In the genomic region with DNA sequence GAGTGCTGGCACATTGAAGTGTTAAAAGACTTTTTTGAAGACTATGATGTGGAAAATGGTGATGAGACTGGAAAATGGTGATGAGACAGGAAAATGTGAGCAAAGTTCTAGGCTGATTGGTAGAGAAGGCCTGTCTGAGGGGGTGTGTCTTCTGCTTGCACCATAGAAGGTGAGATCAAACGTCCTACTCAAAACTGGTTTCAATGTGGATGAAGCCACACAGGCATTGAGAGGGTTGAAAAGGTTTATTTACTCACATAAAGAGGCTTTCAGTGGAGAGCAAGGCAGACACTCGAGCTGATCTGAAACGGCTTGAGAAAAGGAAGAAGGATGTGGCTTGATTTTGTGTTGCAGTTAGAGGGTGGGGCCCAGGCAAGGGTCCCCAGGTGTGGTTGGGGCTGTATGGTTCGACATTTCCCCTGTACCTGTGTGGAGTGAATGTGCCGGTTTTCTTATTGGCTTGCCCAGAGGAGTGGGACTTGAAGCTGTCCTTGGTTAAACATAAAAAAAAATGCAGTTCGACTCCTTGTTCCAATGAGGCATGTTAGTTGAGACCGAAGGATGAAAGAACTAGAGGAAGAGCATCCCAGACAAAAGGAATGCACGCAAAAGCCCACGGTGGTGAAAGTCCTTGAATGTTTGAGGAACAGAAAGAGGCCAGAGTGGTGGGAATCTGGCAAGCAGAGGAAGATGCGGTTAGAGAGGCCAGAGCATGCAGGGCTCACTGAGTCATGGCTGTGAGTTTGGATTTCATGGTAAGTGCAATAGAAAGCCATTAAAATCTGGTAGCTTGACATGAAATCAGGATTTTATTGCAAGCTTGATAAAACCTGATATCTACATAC, we compare ENCODE assay signal across 19 cellular contexts.
DNase-seq lines count a peak whose midpoint lies in the region; ATAC-seq and TF ChIP-seq lines count a peak whose summit lies in the region.
"Had no signal": no experiment of that assay in that cellular context is flagged by ENCODE, and none has a peak within 500 bp of the region (broad histone marks: within the 10 kb centered on the region; RNA-seq: fewer than 3 reads in every experiment).

No MANE protein-coding gene starts in this region.

- H3K9me3 Mint-ChIP-seq in Calu3 (ENCODE audit: low read depth, unreplicated experiment) = no peaks in the 10 kb centered on the region
- H3K9me3 Mint-ChIP-seq: activated B cell treated with CpG ODN at 0.5 μM for 24 hours; activated CD8-positive, alpha-beta T cell treated with anti-CD3 and anti-CD28 coated beads for 36 hours; activated T-cell treated with anti-CD3 and anti-CD28 coated beads, Interleukin-2, amount 50 U/mL, for 4 hours; CD4-positive, alpha-beta T cell; T-helper 1 cell treated with Interleukin-12 subunit alpha and Interleukin-12 subunit beta and Interleukin-4 antibody, amounts not matched to agents 30 μg/mL and 1 μg/mL, for 36 hours had no signal

- no peak for TF ChIP-seq CTCF in Calu3 (IDR thresholded peaks at IDR 0.05; ENCODE audit: unreplicated experiment)

- no TSS peak for BruUV-seq in Calu3 (replicated peaks; lab: Mats Ljungman, UMichigan)

- no peaks in the 10 kb centered on the region for H3K27me3 Mint-ChIP-seq in Calu3 (ENCODE audit: unreplicated experiment)
- H3K27me3 Mint-ChIP-seq: activated B cell treated with CpG ODN at 0.5 μM for 24 hours; activated CD8-positive, alpha-beta T cell treated with anti-CD3 and anti-CD28 coated beads for 36 hours; CD4-positive, alpha-beta T cell had no signal

- H3K27ac Mint-ChIP-seq in Calu3 (ENCODE audit: unreplicated experiment) = peak overlapping the region; percentile 31
- H3K27ac Mint-ChIP-seq: activated B cell treated with CpG ODN at 0.5 μM for 24 hours; activated CD8-positive, alpha-beta T cell treated with anti-CD3 and anti-CD28 coated beads for 36 hours; CD4-positive, alpha-beta T cell; T-helper 1 cell treated with Interleukin-12 subunit alpha and Interleukin-12 subunit beta and Interleukin-4 antibody, amounts not matched to agents 30 μg/mL and 1 μg/mL, for 36 hours had no signal

- intact Hi-C loops in Calu3 (cut with micrococcal nuclease; ENCODE audit: unreplicated experiment) = no loop called here

- H3K36me3 Mint-ChIP-seq in Calu3 (ENCODE audit: insufficient read depth, unreplicated experiment) = peaks cover 4% of the 10 kb centered on the region

- CTCF ChIA-PET in Calu3 (lab: Charles Lee) = no interaction called here

- peaks cover 17% of the 10 kb centered on the region for H3K4me1 Mint-ChIP-seq in Calu3 (ENCODE audit: low read depth, unreplicated experiment)
- H3K4me1 Mint-ChIP-seq: activated B cell treated with CpG ODN at 0.5 μM for 24 hours had no signal

- no peak overlapping the region for H3K4me3 Mint-ChIP-seq in Calu3 (ENCODE audit: low read depth, unreplicated experiment)
- H3K4me3 Mint-ChIP-seq: activated B cell treated with CpG ODN at 0.5 μM for 24 hours; activated CD8-positive, alpha-beta T cell treated with anti-CD3 and anti-CD28 coated beads for 36 hours; activated T-cell treated with anti-CD3 and anti-CD28 coated beads, Interleukin-2, amount 50 U/mL, for 4 hours; CD4-positive, alpha-beta T cell; T-helper 1 cell treated with Interleukin-12 subunit alpha and Interleukin-12 subunit beta and Interleukin-4 antibody, amounts not matched to agents 30 μg/mL and 1 μg/mL, for 36 hours had no signal

- no peak for ATAC-seq in GM21526 (IDR thresholded peaks at IDR 0.05; ENCODE audit: low FRiP score, unreplicated experiment)
- ATAC-seq: activated CD8-positive, alpha-beta T cell treated with anti-CD3 and anti-CD28 coated beads for 36 hours; activated T-cell treated with anti-CD3 and anti-CD28 coated beads, Interleukin-2, amount 50 U/mL, for 4 hours; left lobe of liver had no signal

- no peak for DNase-seq in Calu3
- peak; percentile 12 for DNase-seq in HS-27A (ENCODE audit: low read depth)
- peak; percentile 28 for DNase-seq in NOMO-1 treated with DMSO at 0.1 percent for 48 hours (lab: John Stamatoyannopoulos, UW; ENCODE audit: unreplicated experiment)
- peak; percentile 39 for DNase-seq in iris pigment epithelial cell (ENCODE audit: low read depth)
- DNase-seq in activated CD4-positive, CD25-positive, alpha-beta regulatory T cell (lab: John Stamatoyannopoulos, UW) = no peak
- no peak for DNase-seq in NCI-H1048 (lab: John Stamatoyannopoulos, UW)
- DNase-seq in hippocampal formation (lab: John Stamatoyannopoulos, UW) = no peak
- DNase-seq: activated B cell treated with CpG ODN at 0.5 μM for 24 hours; activated CD8-positive, alpha-beta T cell treated with anti-CD3 and anti-CD28 coated beads for 36 hours; activated naive CD4-positive, alpha-beta T cell treated with anti-CD3 and anti-CD28 coated beads, Interleukin-2, amount 50 U/mL, for 16 hours; activated T-cell treated with anti-CD3 and anti-CD28 coated beads, Interleukin-2, amount 50 U/mL, for 4 hours; CD4-positive, alpha-beta T cell; NCI-H1694 treated with DMSO at 0.1 percent for 48 hours; NCI-H524; SHP77 treated with DMSO at 0.1 percent for 48 hours; stimulated activated CD4-positive, alpha-beta T cell treated with anti-CD3 and anti-CD28 coated beads, Interleukin-4, amount 100 ng/mL, for 24 hours had no signal

Comparison
In these comparisons a context has a peak if more than half of its experiments do, and no peak if none do; other contexts are left out.
1. DNase-seq: peak in HS-27A (single experiment), NOMO-1 treated with DMSO at 0.1 percent for 48 hours (single experiment) and iris pigment epithelial cell (single experiment); none in Calu3 (single experiment), activated CD4-positive, CD25-positive, alpha-beta regulatory T cell (0 of 4), NCI-H1048 (single experiment) and hippocampal formation (0 of 2).